ENCODE assay signal across 17 cellular contexts in genomic region chr12:113611652-113612051, GRCh38.
DNase-seq lines count a peak whose midpoint lies in the region; ATAC-seq and TF ChIP-seq lines count a peak whose summit lies in the region.
"Had no signal": no experiment of that assay in that cellular context is flagged by ENCODE, and none has a peak within 500 bp of the region (broad histone marks: within the 10 kb centered on the region; RNA-seq: fewer than 3 reads in every experiment).

No MANE protein-coding gene starts in this region.

- no peak for ATAC-seq in WTC11
- ATAC-seq in GM18873 (IDR thresholded peaks at IDR 0.05; ENCODE audit: low FRiP score, unreplicated experiment), result no peak

- H3K79me2 ChIP-seq in GM23248 (ENCODE audit: insufficient read depth), result no peaks in the 10 kb centered on the region

- H3K4me1 Mint-ChIP-seq in WTC11, result peaks cover 40% of the 10 kb centered on the region

- no peaks in the 10 kb centered on the region for H3F3A ChIP-seq in GM23248 (ENCODE audit: insufficient read depth)

- 61 to 63% methylated on average over 8 of the region's 8 CpGs for WGBS in GM23248 (ENCODE audit: low coverage in 1 of 2, low lambda C conversion rate in 2 of 2, missing lambda C conversion rate in 2 of 2), 2 experiments

- H4K20me1 ChIP-seq in GM23248 (ENCODE audit: insufficient read depth), result no peaks in the 10 kb centered on the region

- no peaks in the 10 kb centered on the region for H3K36me3 ChIP-seq in ES-I3 (ENCODE audit: insufficient read depth, low read length)
- H3K36me3 ChIP-seq in HUES6 (ENCODE audit: control insufficient read depth, insufficient read depth, low read length), result no peaks in the 10 kb centered on the region
- H3K36me3 ChIP-seq in iPS-15b (ENCODE audit: control insufficient read depth, insufficient read depth, low read length), result no peaks in the 10 kb centered on the region
- no peaks in the 10 kb centered on the region for H3K36me3 ChIP-seq in GM23248 (ENCODE audit: low read depth)

- no peak for TF ChIP-seq CTCF in WTC11 (IDR thresholded peaks at IDR 0.05)

- CTCF ChIA-PET in WTC11 (lab: Charles Lee), result interaction anchor here (1.4 to 2.5 kb wide), 2 partner anchors 36 to 149 kb away, joined by 3 to 17 read pairs; no protein-coding TSS in a partner anchor

- peaks cover 14% of the 10 kb centered on the region; the same call in 1 of the 2 replicates for H3K4me1 ChIP-seq in ES-I3 (ENCODE audit: insufficient read depth, low read length)
- peaks cover 33% of the 10 kb centered on the region for H3K4me1 ChIP-seq in HUES6 (ENCODE audit: control insufficient read depth, insufficient read depth, low read length)
- peaks cover 21% of the 10 kb centered on the region for H3K4me1 ChIP-seq in iPS-15b (ENCODE audit: control insufficient read depth, insufficient read depth, low read length)
- H3K4me1 ChIP-seq in GM23248 (ENCODE audit: insufficient read depth), result no peaks in the 10 kb centered on the region
- H3K4me1 ChIP-seq: A549, Caco-2 had no signal

- H3K4me3 ChIP-seq in HUES6 (ENCODE audit: low read depth, low read length) (peak overlapping the region; percentile 63; the same call in 1 of the 2 replicates), iPS-15b (ENCODE audit: low read depth, low read length) (peak overlapping the region; percentile 5), GM23248 (no peak overlapping the region)
- H3K4me3 ChIP-seq: A549 had no signal

- H3K36me3 Mint-ChIP-seq in WTC11, result peaks cover 9% of the 10 kb centered on the region

- H3K27ac ChIP-seq in HUES6 (ENCODE audit: low read depth, low read length), result no peak overlapping the region
- no peak overlapping the region for H3K27ac ChIP-seq in GM23248
- H3K27ac ChIP-seq: 22Rv1, A549, C4-2B had no signal

- H3K9me2 ChIP-seq in GM23248 (ENCODE audit: insufficient read depth), result no peaks in the 10 kb centered on the region

- DNase-seq in WTC11 (ENCODE audit: low spot score) (no peak), NCI-H748 treated with DMSO at 0.1 percent for 48 hours (lab: John Stamatoyannopoulos, UW) (no peak), activated gamma-delta T cell treated with Interleukin-2 at 50 U/mL for 16 hours (no peak), GM23248 (no peak)
- DNase-seq: AML-193; Caco-2; CD4-positive, alpha-beta T cell; GDM1; IMR-90; KBM-7 had no signal

- H3K9me3 ChIP-seq in ES-I3 (ENCODE audit: control insufficient read depth, insufficient read depth, low read length) (no peaks in the 10 kb centered on the region), HUES6 (ENCODE audit: control insufficient read depth, insufficient read depth, low read depth, low read length) (peaks cover 3% of the 10 kb centered on the region; the same call in 1 of the 2 replicates), iPS-15b (ENCODE audit: control insufficient read depth, insufficient read depth, low read length) (no peaks in the 10 kb centered on the region), GM23248 (ENCODE audit: low read depth) (no peaks in the 10 kb centered on the region)
- H3K9me3 ChIP-seq: Caco-2 had no signal

- H3K27me3 Mint-ChIP-seq in WTC11 (ENCODE audit: low read depth), result peaks cover 16% of the 10 kb centered on the region

- in situ Hi-C loops in GM23248 (cut with MboI), result no loop called here

- peak overlapping the region; percentile 21; the same call in 1 of the 2 replicates for H3K27ac Mint-ChIP-seq in WTC11
- H3K27ac Mint-ChIP-seq: CD4-positive, alpha-beta T cell had no signal

- H3K9me3 Mint-ChIP-seq in WTC11, result peaks cover 13% of the 10 kb centered on the region

- H3K4me3 Mint-ChIP-seq in WTC11, result peak overlapping the region; percentile 59
- H3K4me3 Mint-ChIP-seq: CD4-positive, alpha-beta T cell had no signal

- POLR2A ChIA-PET in WTC11 (lab: Charles Lee), result interaction anchor here (1.0 kb wide), 1 partner anchor 48 kb away, joined by 3 read pairs; no protein-coding TSS in a partner anchor

- peak overlapping the region; percentile 61; the same call in 1 of the 2 replicates for H3K9ac ChIP-seq in ES-I3 (ENCODE audit: low read depth, low read length)
- H3K9ac ChIP-seq in HUES6 (ENCODE audit: low read length), result peak overlapping the region; percentile 1
- no peak overlapping the region for H3K9ac ChIP-seq in iPS-15b (ENCODE audit: low read depth, low read length)
- H3K9ac ChIP-seq in GM23248, result no peak overlapping the region

- no peak overlapping the region for H3K4me2 ChIP-seq in GM23248 (ENCODE audit: unreplicated experiment)
- H3K4me2 ChIP-seq: A549 had no signal

- H2AFZ ChIP-seq in GM23248, result no peak overlapping the region

- peaks cover 42% of the 10 kb centered on the region for H3K27me3 ChIP-seq in HUES6 (ENCODE audit: control insufficient read depth, insufficient read depth, low read length)
- no peaks in the 10 kb centered on the region for H3K27me3 ChIP-seq in iPS-15b (ENCODE audit: control insufficient read depth, insufficient read depth, low read length)
- peaks cover 33% of the 10 kb centered on the region; the same call in 1 of the 2 replicates for H3K27me3 ChIP-seq in GM23248 (replicated peaks; ENCODE audit: insufficient read depth)

TF ChIP-seq in WTC11, 78 proteins besides CTCF, POLR2A, EP300 and RAD21:
- TF ChIP-seq ESRRA (CRISPR knock-in tag; IDR thresholded peaks at IDR 0.05; ENCODE audit: borderline replicate concordance) (no peak), CBFB (CRISPR knock-in tag; IDR thresholded peaks at IDR 0.05; ENCODE audit: low read depth) (no peak), TCF7 (CRISPR knock-in tag; IDR thresholded peaks at IDR 0.05; ENCODE audit: low read depth) (no peak), MLX (CRISPR knock-in tag; IDR thresholded peaks at IDR 0.05) (no peak), NFYB (CRISPR knock-in tag; conservative IDR thresholded peaks at IDR 0.05; ENCODE audit: low read depth) (no peak), ZNF281 (CRISPR knock-in tag; IDR thresholded peaks at IDR 0.05) (no peak)

Comparison
In these comparisons a context has a peak if more than half of its experiments do, and no peak if none do; other contexts are left out.
1. H3K9ac ChIP-seq: peak in ES-I3 (single experiment) and HUES6 (single experiment); none in iPS-15b (single experiment) and GM23248 (single experiment).